In the genomic region with DNA sequence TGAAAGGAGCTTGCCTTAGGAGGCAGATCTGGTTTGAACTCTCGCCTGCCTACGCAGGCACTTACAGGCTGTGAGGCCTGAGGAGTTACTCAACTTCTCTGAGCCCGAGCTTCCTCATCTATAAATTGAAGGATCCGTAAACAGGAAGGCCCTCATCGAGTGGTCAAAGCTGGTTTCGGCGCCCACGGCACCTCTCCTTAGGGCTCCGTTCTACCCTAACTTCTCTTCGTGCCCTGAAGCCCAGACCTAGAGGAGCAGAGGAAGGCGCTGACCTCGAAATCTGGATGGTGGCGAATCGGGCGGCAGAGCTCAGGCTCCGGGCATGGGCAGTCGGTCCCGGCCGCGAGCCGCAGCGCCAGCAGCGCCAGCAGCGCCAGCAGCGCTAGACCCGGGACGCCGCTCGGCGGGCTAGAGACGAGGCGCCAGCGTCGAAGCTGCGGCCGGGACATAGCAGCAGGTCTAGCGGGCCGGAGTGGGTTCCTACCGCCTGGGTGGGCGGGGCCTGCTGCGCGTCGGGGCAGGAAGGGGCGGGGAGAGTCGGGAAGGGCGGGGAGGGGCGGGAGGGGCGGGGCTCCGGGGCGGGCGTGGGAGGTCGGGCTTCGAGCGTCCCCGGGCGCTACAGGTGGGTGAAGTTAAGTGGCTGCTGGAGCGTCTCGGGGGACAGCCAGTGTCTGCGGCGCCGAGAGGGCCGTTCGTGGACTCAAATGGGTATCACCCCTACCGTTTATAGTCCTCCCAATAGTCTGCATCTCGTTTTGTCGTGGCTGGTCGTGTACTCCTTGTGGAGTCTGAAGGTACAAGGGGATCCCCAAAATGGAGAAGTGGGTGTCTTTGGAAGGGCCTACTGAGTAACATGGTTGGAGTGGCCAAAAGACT, we compare ENCODE assay signal across 1 cellular context.
TF ChIP-seq lines count a peak whose summit lies in the region.

CTBS (minus strand) TSS at position 474 of the 876 bp plus-strand sequence; CDS start at position 449, 25 bp downstream.

TF ChIP-seq in K562, 482 proteins besides CTCF, POLR2A, EP300 and RAD21 (continued from another document and continues in another):
- TF ChIP-seq RREB1 (CRISPR knock-in tag; IDR thresholded peaks at IDR 0.05) (0 out of 2 replicates have a peak, but pooled peaks have one; percentile 64), ZNF707 (CRISPR knock-in tag; conservative IDR thresholded peaks at IDR 0.05) (no peak), ZNF407 (IDR thresholded peaks at IDR 0.05; ENCODE audit: low read depth) (no peak), RB1 (IDR thresholded peaks at IDR 0.05; ENCODE audit: low read depth) (peak; percentile 67; the same call in 1 of the 2 replicates), FOXJ3 (CRISPR knock-in tag; IDR thresholded peaks at IDR 0.05) (no peak), MXI1 (IDR thresholded peaks at IDR 0.05; ENCODE audit: low read depth, low read length) (no peak), JUNB (CRISPR knock-in tag; conservative IDR thresholded peaks at IDR 0.05) (no peak), POLR2AphosphoS2 (IDR thresholded peaks at IDR 0.05; ENCODE audit: low read length) (peak; percentile 60; the same call in 1 of the 2 replicates), SRF (CRISPR knock-in tag; IDR thresholded peaks at IDR 0.05) (no peak), MNT (conservative IDR thresholded peaks at IDR 0.05) (peak in 1 of 2 experiments; percentile 46; a peak in 2 of 4 replicates), ELK1 (CRISPR knock-in tag; IDR thresholded peaks at IDR 0.05) (no peak), XRCC3 (IDR thresholded peaks at IDR 0.05) (no peak), CSDE1 (IDR thresholded peaks at IDR 0.05) (no peak), RBM14 (IDR thresholded peaks at IDR 0.05; ENCODE audit: borderline replicate concordance, insufficient read depth, low read depth, low read length) (no peak), TGIF2 (CRISPR knock-in tag; IDR thresholded peaks at IDR 0.05) (0 out of 2 replicates have a peak, but pooled peaks have one; percentile 19), RFX5 (IDR thresholded peaks at IDR 0.05; ENCODE audit: low read depth, low read length) (no peak), ZNF780A (CRISPR knock-in tag; IDR thresholded peaks at IDR 0.05) (no peak), CBX5 (IDR thresholded peaks at IDR 0.05; ENCODE audit: borderline replicate concordance, low read depth) (0 out of 2 replicates have a peak, but pooled peaks have one; percentile 11), MITF (IDR thresholded peaks at IDR 0.05) (no peak), HNRNPL (IDR thresholded peaks at IDR 0.05; ENCODE audit: low read depth, low read length) (0 out of 2 replicates have a peak, but pooled peaks have one; percentile 35), NBN (IDR thresholded peaks at IDR 0.05; ENCODE audit: low read depth) (no peak), ZNF143 (CRISPR knock-in tag; IDR thresholded peaks at IDR 0.05) (no peak), GATA2 (CRISPR knock-in tag; IDR thresholded peaks at IDR 0.05) (no peak), HMG20A (CRISPR knock-in tag; conservative IDR thresholded peaks at IDR 0.05) (no peak), KAT7 (CRISPR knock-in tag; IDR thresholded peaks at IDR 0.05; ENCODE audit: borderline replicate concordance) (0 out of 2 replicates have a peak, but pooled peaks have one; percentile 54), NRF1 (conservative IDR thresholded peaks at IDR 0.05 in 1 of 2, IDR thresholded peaks at IDR 0.05 in 1 of 2) (peak; percentile 63 to 69), ILF3 (IDR thresholded peaks at IDR 0.05; ENCODE audit: borderline replicate concordance) (no peak), HOXB6 (CRISPR knock-in tag; IDR thresholded peaks at IDR 0.05; ENCODE audit: borderline replicate concordance) (no peak), FOXA1 (IDR thresholded peaks at IDR 0.05; ENCODE audit: borderline replicate concordance) (no peak), MTA3 (IDR thresholded peaks at IDR 0.05; ENCODE audit: borderline replicate concordance) (no peak; the same call in 1 of the 2 replicates), GATAD2B (IDR thresholded peaks at IDR 0.05; ENCODE audit: borderline replicate concordance) (no peak), ZSCAN32 (CRISPR knock-in tag; IDR thresholded peaks at IDR 0.05) (no peak), PHF8 (IDR thresholded peaks at IDR 0.05; ENCODE audit: borderline replicate concordance, low read length) (peak; percentile 94; the same call in 1 of the 2 replicates), KLF1 (tag; IDR thresholded peaks at IDR 0.05) (no peak), OTX1 (CRISPR knock-in tag; IDR thresholded peaks at IDR 0.05) (peak; percentile 51; the same call in 1 of the 2 replicates)
- TF ChIP-seq, protein P1, sequence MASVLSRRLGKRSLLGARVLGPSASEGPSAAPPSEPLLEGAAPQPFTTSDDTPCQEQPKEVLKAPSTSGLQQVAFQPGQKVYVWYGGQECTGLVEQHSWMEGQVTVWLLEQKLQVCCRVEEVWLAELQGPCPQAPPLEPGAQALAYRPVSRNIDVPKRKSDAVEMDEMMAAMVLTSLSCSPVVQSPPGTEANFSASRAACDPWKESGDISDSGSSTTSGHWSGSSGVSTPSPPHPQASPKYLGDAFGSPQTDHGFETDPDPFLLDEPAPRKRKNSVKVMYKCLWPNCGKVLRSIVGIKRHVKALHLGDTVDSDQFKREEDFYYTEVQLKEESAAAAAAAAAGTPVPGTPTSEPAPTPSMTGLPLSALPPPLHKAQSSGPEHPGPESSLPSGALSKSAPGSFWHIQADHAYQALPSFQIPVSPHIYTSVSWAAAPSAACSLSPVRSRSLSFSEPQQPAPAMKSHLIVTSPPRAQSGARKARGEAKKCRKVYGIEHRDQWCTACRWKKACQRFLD (CRISPR knock-in tag; IDR thresholded peaks at IDR 0.05) = peak; percentile 61; the same call in 1 of the 2 replicates
- TF ChIP-seq, protein P2, sequence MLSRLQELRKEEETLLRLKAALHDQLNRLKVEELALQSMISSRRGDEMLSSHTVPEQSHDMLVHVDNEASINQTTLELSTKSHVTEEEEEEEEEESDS (CRISPR knock-in tag; IDR thresholded peaks at IDR 0.05) = no peak
